ENCODE assay signal across 8 cellular contexts in genomic region chr15:99790751-99791150, GRCh38. TPM values are rescaled to one million over a fixed set of nuclear protein-coding genes. Genes with fewer than 3 reads are reported as not detected.
DNase-seq lines count a peak whose midpoint lies in the region; ATAC-seq and TF ChIP-seq lines count a peak whose summit lies in the region.
"Not testable (repeated sequence)": the region's sequence is repeated elsewhere in the genome, so short reads cannot be mapped to it uniquely, and the experiment has no call there.

No MANE protein-coding gene starts in this region.

- CTCF ChIA-PET in WTC11 (lab: Charles Lee): interaction anchor here (1.0 kb wide), 1 partner anchor 34 kb away, joined by 3 read pairs; no protein-coding TSS in a partner anchor

- H3K27me3 ChIP-seq in Karpas-422 (ENCODE audit: low read length); SJCRH30: not testable (repeated sequence)
- H3K27me3 ChIP-seq in neural progenitor cell: peaks cover 22% of the 10 kb centered on the region

- TF ChIP-seq CTCF in WTC11 (IDR thresholded peaks at IDR 0.05); fibroblast of mammary gland (conservative IDR thresholded peaks at IDR 0.05; ENCODE audit: control insufficient read depth, insufficient read depth, low read depth, low read length); neural progenitor cell (IDR thresholded peaks at IDR 0.05): not testable (repeated sequence)

- POLR2A ChIA-PET in WTC11 (lab: Charles Lee): not testable (repeated sequence)

- not testable (repeated sequence) for H3K9ac ChIP-seq in Karpas-422 (ENCODE audit: low read length); neural progenitor cell

- not testable (repeated sequence) for H3K4me3 ChIP-seq in Karpas-422 (ENCODE audit: low read length); SJCRH30; fibroblast of mammary gland (ENCODE audit: control insufficient read depth, low read depth, low read length); neural progenitor cell

- not testable (repeated sequence) for H3K79me2 ChIP-seq in Karpas-422 (ENCODE audit: low read length); neural progenitor cell (ENCODE audit: low read depth)

- H3K4me2 ChIP-seq in Karpas-422 (ENCODE audit: low read depth, low read length, poor library complexity, severe bottlenecking); neural progenitor cell: not testable (repeated sequence)

- not testable (repeated sequence) for H3K9me2 ChIP-seq in Karpas-422 (replicated peaks; ENCODE audit: insufficient read depth, low read length)

- H4K20me1 ChIP-seq in Karpas-422 (ENCODE audit: insufficient read depth, low read depth, low read length); neural progenitor cell (ENCODE audit: low read depth): not testable (repeated sequence)

- H3K9me3 Mint-ChIP-seq in WTC11, neural progenitor cell: not testable (repeated sequence)

- DNase-seq in CMK (ENCODE audit: low read depth): peak; percentile 14
- DNase-seq in ELR (ENCODE audit: low read depth): peak; percentile 37
- peak; percentile 71 for DNase-seq in Karpas-422
- DNase-seq in NCI-H226: peak; percentile 6
- peak; percentile 38 to 49 for DNase-seq in SJCRH30
- peak; percentile 73 for DNase-seq in WTC11 (ENCODE audit: low spot score)
- DNase-seq in fibroblast of mammary gland (ENCODE audit: low read depth): peak; percentile 25
- peak; percentile 31 for DNase-seq in neural progenitor cell (ENCODE audit: low spot score)

- H3K27ac Mint-ChIP-seq in WTC11, neural progenitor cell: not testable (repeated sequence)

- peak; percentile 87 for ATAC-seq in WTC11

- not testable (repeated sequence) for H3K27ac ChIP-seq in Karpas-422 (ENCODE audit: low read length); SJCRH30; neural progenitor cell

- not testable (repeated sequence) for H3K4me1 ChIP-seq in Karpas-422 (ENCODE audit: low read length); SJCRH30; neural progenitor cell

- not testable (repeated sequence) for H3K36me3 Mint-ChIP-seq in WTC11, neural progenitor cell

- H3K36me3 ChIP-seq in Karpas-422 (ENCODE audit: insufficient read depth, low read length); SJCRH30; neural progenitor cell: not testable (repeated sequence)

- not testable (repeated sequence) for H3K4me3 Mint-ChIP-seq in WTC11, neural progenitor cell

- H2AFZ ChIP-seq in Karpas-422 (ENCODE audit: low read length); neural progenitor cell (replicated peaks): not testable (repeated sequence)

- not testable (repeated sequence) for H3K27me3 Mint-ChIP-seq in WTC11 (ENCODE audit: low read depth); neural progenitor cell (ENCODE audit: insufficient read depth, low read depth)

- H3F3A ChIP-seq in neural progenitor cell (ENCODE audit: low read depth): not testable (repeated sequence)

- H3K9me3 ChIP-seq in Karpas-422 (ENCODE audit: low read length); SJCRH30 (replicated peaks); neural progenitor cell (ENCODE audit: low read depth): not testable (repeated sequence)

- H3K4me1 Mint-ChIP-seq in WTC11, neural progenitor cell: not testable (repeated sequence)

RNA-seq across cellular contexts. Expression of gene LYSMD4, which starts 57.5 kb away (rescaled TPM):
- 6.3 and 10.1 TPM in 2 replicates for total RNA-seq in Karpas-422 (2014; rRNA removed; shearing (Covaris generic); ENCODE audit: low replicate concordance)
- 7.5 and 7.7 TPM in 2 replicates for total RNA-seq in SJCRH30 (2014; rRNA removed; shearing (Covaris generic))
- total RNA-seq in WTC11 (2021) (14.1 to 15.3 TPM (median 14.9 TPM) in 3 replicates), neural progenitor cell (ENCODE audit: low replicate concordance) (11.7 and 16.3 TPM in 2 replicates)

Comparison
In these comparisons a context has a peak if more than half of its experiments do, and no peak if none do; other contexts are left out.
1. DNase-seq: peak in every context shown above with its lines; median percentile 73 in WTC11; 71 in Karpas-422; 44 in SJCRH30; 37 in ELR; 31 in neural progenitor cell; 25 in fibroblast of mammary gland; 14 in CMK; 6 in NCI-H226.